ENCODE assay signal across 24 cellular contexts in the genomic region with DNA sequence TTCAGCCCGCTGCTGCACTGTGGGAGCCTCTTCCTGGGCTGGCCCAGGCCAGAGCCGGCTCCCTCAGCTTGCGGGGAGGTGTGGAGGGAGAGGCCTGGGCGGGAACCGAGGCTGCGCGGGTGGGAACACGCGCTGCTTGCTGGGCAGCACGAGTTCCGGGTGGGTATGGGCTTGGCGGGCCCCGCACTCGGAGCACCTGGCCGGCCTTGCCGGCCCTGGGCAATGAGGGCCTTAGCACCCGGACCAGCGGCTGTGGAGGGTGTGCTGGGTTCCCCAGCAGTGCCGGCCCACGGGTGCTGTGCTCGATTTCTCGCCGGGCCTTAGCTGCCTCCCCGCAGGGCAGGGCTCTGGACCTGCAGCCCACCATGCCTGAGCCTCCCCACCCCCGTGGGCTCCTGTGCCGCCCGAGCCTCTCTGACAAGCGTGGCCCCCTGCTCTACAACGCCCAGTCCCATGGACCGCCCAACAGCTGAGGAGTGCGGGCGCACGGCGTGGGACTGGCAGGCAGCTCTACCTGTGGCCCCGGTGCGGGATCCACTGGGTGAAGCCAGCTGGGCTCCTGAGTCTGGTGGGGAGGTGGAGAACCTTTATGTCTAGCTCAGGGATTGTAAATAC.
DNase-seq lines count a peak whose midpoint lies in the region; ATAC-seq and TF ChIP-seq lines count a peak whose summit lies in the region.
"Had no signal": no experiment of that assay in that cellular context is flagged by ENCODE, and none has a peak within 500 bp of the region (broad histone marks: within the 10 kb centered on the region; RNA-seq: fewer than 3 reads in every experiment).

No MANE protein-coding gene starts in this region.

- no CpG with 5 or more reads among the region's 36 CpGs for WGBS in neuronal stem cell (ENCODE audit: extremely low coverage in 2 of 2, insufficient read length in 2 of 2, insufficient replicate concordance in 1 of 2), 2 donors
- 39 to 70% methylated on average over 3 to 36 of the region's 36 CpGs for WGBS in testis, 2 donors

- H3K4me1 ChIP-seq in neuronal stem cell (ENCODE audit: control insufficient read depth in 2 of 2, insufficient read depth in 1 of 2, low read depth in 1 of 2, low read length in 2 of 2): no peaks in the 10 kb centered on the region
- no peaks in the 10 kb centered on the region for H3K4me1 ChIP-seq in testis
- H3K4me1 ChIP-seq in uterus: no peaks in the 10 kb centered on the region
- H3K4me1 ChIP-seq: A549; BLaER1 treated with 17β-estradiol and CSF1 and Interleukin-3, amounts not matched to agents 10 nM and 100 nM had no signal

- H3K4me3 ChIP-seq in neuronal stem cell (ENCODE audit: low read length in 2 of 2): no peak overlapping the region
- peak overlapping the region; percentile 23 to 39 for H3K4me3 ChIP-seq in testis
- no peak overlapping the region for H3K4me3 ChIP-seq in uterus
- H3K4me3 ChIP-seq: A549; BLaER1 treated with 17β-estradiol and CSF1 and Interleukin-3, amounts not matched to agents 10 nM and 100 nM; GM12878 had no signal

- H2BK120ac ChIP-seq in neuronal stem cell (ENCODE audit: low read depth, low read length): no peak overlapping the region

- peaks cover 2% of the 10 kb centered on the region for H3K79me1 ChIP-seq in neuronal stem cell (ENCODE audit: low read depth, low read length)

- no peak overlapping the region for H2AFZ ChIP-seq in neuronal stem cell (ENCODE audit: low read length)

- no peak overlapping the region for H3K4me2 ChIP-seq in neuronal stem cell (ENCODE audit: insufficient read depth, low read length, poor library complexity, severe bottlenecking)
- H3K4me2 ChIP-seq: A549; BLaER1 treated with 17β-estradiol and CSF1 and Interleukin-3, amounts not matched to agents 10 nM and 100 nM had no signal

- no peak overlapping the region for H3K23ac ChIP-seq in neuronal stem cell (ENCODE audit: low read depth, low read length, poor library complexity)

- no peak overlapping the region for H2BK5ac ChIP-seq in neuronal stem cell (ENCODE audit: low read length)

- DNase-seq in activated gamma-delta T cell (lab: John Stamatoyannopoulos, UW) (peak; percentile 17), activated gamma-delta T cell treated with Interleukin-2 at 50 U/mL for 16 hours (no peak), neuronal stem cell (ENCODE audit: low spot score) (no peak), testis (peak; percentile 19), uterus (no peak), amygdala (lab: John Stamatoyannopoulos, UW) (no peak)
- DNase-seq: AML-193; CD4-positive, alpha-beta memory T cell; CD4-positive, CD25-positive, alpha-beta regulatory T cell; CD8-positive, alpha-beta memory T cell; COR-L47; DMS 273 treated with DMSO at 0.1 percent for 48 hours; DMS153; DMS53; DMS79; DND-41; EL; GDM1 had no signal

- no peak for TF ChIP-seq POLR2A in testis (IDR thresholded peaks at IDR 0.05)
- no peak for TF ChIP-seq POLR2A in uterus (IDR thresholded peaks at IDR 0.05)

- H3K9me3 ChIP-seq in neuronal stem cell (replicated peaks in 1 of 2; ENCODE audit: control insufficient read depth in 2 of 2, insufficient read depth in 1 of 2, low read depth in 1 of 2, low read length in 2 of 2) (no peaks in the 10 kb centered on the region), testis (no peaks in the 10 kb centered on the region), uterus (no peaks in the 10 kb centered on the region)
- H3K9me3 ChIP-seq: A549 had no signal

- intact Hi-C loops in testis (cut with DNase I; ENCODE audit: low total_unique reads): no loop called here
- intact Hi-C loops in uterus (cut with DNase I; ENCODE audit: low total_unique reads): no loop called here

- H3K18ac ChIP-seq in neuronal stem cell (ENCODE audit: low read length): no peak overlapping the region

- no peak overlapping the region for H2AK5ac ChIP-seq in neuronal stem cell (ENCODE audit: low read depth, low read length)

- H3K36me3 ChIP-seq in neuronal stem cell (replicated peaks in 1 of 2; ENCODE audit: control insufficient read depth in 2 of 2, insufficient read depth in 2 of 2, low read length in 2 of 2): no peaks in the 10 kb centered on the region
- H3K36me3 ChIP-seq in testis (ENCODE audit: low read depth, missing control alignments): no peaks in the 10 kb centered on the region
- H3K36me3 ChIP-seq in uterus: no peaks in the 10 kb centered on the region
- H3K36me3 ChIP-seq: BLaER1 treated with 17β-estradiol and CSF1 and Interleukin-3, amounts not matched to agents 10 nM and 100 nM had no signal

- H3K27ac ChIP-seq in neuronal stem cell (replicated peaks; ENCODE audit: low read length) (no peak overlapping the region), testis (no peak overlapping the region), uterus (no peak overlapping the region)
- H3K27ac ChIP-seq: 22Rv1; A549; BLaER1 treated with 17β-estradiol and CSF1 and Interleukin-3, amounts not matched to agents 10 nM and 100 nM; C4-2B had no signal

- H3K4ac ChIP-seq in neuronal stem cell (ENCODE audit: low read length): no peak overlapping the region

- H4K91ac ChIP-seq in neuronal stem cell (ENCODE audit: low read depth, low read length, poor library complexity): no peak overlapping the region

- TF ChIP-seq CTCF in testis (IDR thresholded peaks at IDR 0.05): no peak
- no peak for TF ChIP-seq CTCF in uterus (IDR thresholded peaks at IDR 0.05)

- no peak overlapping the region for H3K9ac ChIP-seq in neuronal stem cell (ENCODE audit: low read depth, low read length, poor library complexity)
- H3K9ac ChIP-seq: BLaER1 treated with 17β-estradiol and CSF1 and Interleukin-3, amounts not matched to agents 10 nM and 100 nM had no signal

- no peak overlapping the region for H2BK12ac ChIP-seq in neuronal stem cell (ENCODE audit: low read length)

- H4K8ac ChIP-seq in neuronal stem cell (ENCODE audit: low read depth, low read length): no peak overlapping the region

- H3K27me3 ChIP-seq in neuronal stem cell (ENCODE audit: control insufficient read depth in 3 of 3, insufficient read depth in 3 of 3, low read depth in 1 of 3, low read length in 3 of 3) (no peaks in the 10 kb centered on the region), testis (no peaks in the 10 kb centered on the region), uterus (no peaks in the 10 kb centered on the region)
- H3K27me3 ChIP-seq: BLaER1 treated with 17β-estradiol and CSF1 and Interleukin-3, amounts not matched to agents 10 nM and 100 nM had no signal

- peak overlapping the region; percentile 26 for H2BK15ac ChIP-seq in neuronal stem cell (ENCODE audit: low read length)

- no peak for ATAC-seq in HG02763 (IDR thresholded peaks at IDR 0.05; ENCODE audit: unreplicated experiment)
- ATAC-seq: A549, GM12878 had no signal

- peak overlapping the region; percentile 38 for H3K14ac ChIP-seq in neuronal stem cell (ENCODE audit: low read length)

Comparison
In these comparisons a context has a peak if more than half of its experiments do, and no peak if none do; other contexts are left out.
1. DNase-seq: peak in activated gamma-delta T cell (single experiment) and testis (single experiment); none in activated gamma-delta T cell treated with Interleukin-2 at 50 U/mL for 16 hours (single experiment), neuronal stem cell (single experiment), uterus (0 of 2) and amygdala (0 of 56).
2. H3K4me3 ChIP-seq: peak in testis (2 of 2); none in neuronal stem cell (0 of 2) and uterus (0 of 2).